ENCODE assay signal across 9 cellular contexts in the genomic region with DNA sequence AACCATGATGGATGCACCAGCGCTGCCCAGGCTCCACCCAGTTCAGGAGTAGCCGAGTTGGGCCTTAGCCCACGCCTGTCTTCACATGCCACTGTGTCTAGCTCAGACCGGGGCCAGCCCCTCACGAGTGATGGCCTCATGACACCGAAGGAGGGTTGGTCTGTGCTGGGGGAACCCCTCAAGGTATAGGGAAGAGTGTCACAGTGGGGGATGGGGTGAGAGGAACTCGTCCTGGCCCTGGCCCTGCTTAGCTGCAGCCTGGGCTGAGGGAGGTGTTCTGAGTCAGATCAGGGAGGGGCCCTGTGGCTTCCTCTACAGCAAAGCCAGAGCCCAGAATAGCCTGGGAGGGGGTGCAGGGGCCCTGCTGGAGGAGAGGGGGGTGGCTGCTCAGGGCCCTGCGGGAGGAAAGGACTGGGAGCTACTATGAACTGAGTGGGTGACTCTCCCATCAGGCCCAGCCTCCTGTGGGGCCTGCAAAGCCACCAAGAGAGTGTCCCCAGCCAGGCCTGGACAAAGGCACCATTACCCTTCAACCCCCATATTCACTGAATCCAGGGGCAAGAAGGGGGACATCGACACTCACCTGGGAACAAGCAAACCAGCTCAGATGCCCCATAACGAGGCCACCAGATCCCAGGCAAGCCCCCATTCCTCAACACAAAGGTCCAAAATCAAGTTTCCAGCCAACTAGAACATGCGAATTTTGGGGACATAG. TPM values are rescaled to one million over a fixed set of nuclear protein-coding genes. Genes with fewer than 3 reads are reported as not detected.
DNase-seq lines count a peak whose midpoint lies in the region; ATAC-seq and TF ChIP-seq lines count a peak whose summit lies in the region.
"Had no signal": no experiment of that assay in that cellular context is flagged by ENCODE, and none has a peak within 500 bp of the region (broad histone marks: within the 10 kb centered on the region; RNA-seq: fewer than 3 reads in every experiment).

No MANE protein-coding gene starts in this region.

- DNase-seq in GM12864 (ENCODE audit: low read depth), result peak; percentile 95
- peak; percentile 62 to 67 (median 66) for DNase-seq in immature natural killer cell
- no peak for DNase-seq in G401 (ENCODE audit: low spot score)
- DNase-seq in midbrain (lab: John Stamatoyannopoulos, UW), result no peak
- DNase-seq in Ammon's horn (ENCODE audit: low spot score), result no peak

- peaks cover 0 to 3% (median 0%) of the 10 kb centered on the region in 3 donors for H3K27me3 Mint-ChIP-seq in immature natural killer cell (ENCODE audit: low read depth in 3 of 3)

- H3K4me3 Mint-ChIP-seq in immature natural killer cell, result peak overlapping the region; percentile 59 to 71 (median 66)

- no peaks in the 10 kb centered on the region for H3K36me3 Mint-ChIP-seq in immature natural killer cell

- peak overlapping the region; percentile 62 to 89 (median 82) for H3K27ac Mint-ChIP-seq in immature natural killer cell

- H3K9me3 Mint-ChIP-seq in immature natural killer cell, result no peaks in the 10 kb centered on the region

- ATAC-seq in GM21367 (IDR thresholded peaks at IDR 0.05; ENCODE audit: unreplicated experiment) (peak; percentile 70), HG03521 (IDR thresholded peaks at IDR 0.05; ENCODE audit: unreplicated experiment) (peak; percentile 78)
- peak; percentile 89 for ATAC-seq in activated CD4-positive, CD25-positive, alpha-beta regulatory T cell treated with anti-CD3 and anti-CD28 coated beads, Interleukin-2, amount 50 U/mL, for 24 hours

- H3K4me3 ChIP-seq in GM12864 (ENCODE audit: low read depth, low read length), result no peak overlapping the region

- peaks cover 44 to 50% of the 10 kb centered on the region in 2 donors for H3K4me1 Mint-ChIP-seq in immature natural killer cell

- in situ Hi-C loops in G401 (cut with HindIII; ENCODE audit: low sequenced_read_pairs), result no loop called here

- TF ChIP-seq CTCF in GM12864 (IDR thresholded peaks at IDR 0.05; ENCODE audit: low read depth, low read length, missing control alignments), result no peak

RNA-seq across cellular contexts. Expression of a gene that starts 41.2 kb away (rescaled TPM):
- polyA plus RNA-seq in immature natural killer cell, result under 1 TPM in 2 of 3 donors, not detected in 1; 0.26 to 0.59 TPM
- not detected in 2 replicates for total RNA-seq in G401 (2014; rRNA removed; shearing (Covaris generic))
- total RNA-seq: T-helper 1 cell treated with Interleukin-12 subunit alpha and Interleukin-12 subunit beta and Interleukin-4 antibody, amounts not matched to agents 30 ng/mL and 1 ng/mL, for 36 hours had no signal

Comparison
In these comparisons a context has a peak if more than half of its experiments do, and no peak if none do; other contexts are left out.
1. DNase-seq: peak in GM12864 (single experiment) and immature natural killer cell (3 of 3); none in G401 (single experiment), midbrain (single experiment) and Ammon's horn (single experiment).
2. Peak in every context shown above with its lines, with median percentiles within 50 percentile points of each other: ATAC-seq.